1 cellular context compared by ENCODE assay signal in the genomic region with DNA sequence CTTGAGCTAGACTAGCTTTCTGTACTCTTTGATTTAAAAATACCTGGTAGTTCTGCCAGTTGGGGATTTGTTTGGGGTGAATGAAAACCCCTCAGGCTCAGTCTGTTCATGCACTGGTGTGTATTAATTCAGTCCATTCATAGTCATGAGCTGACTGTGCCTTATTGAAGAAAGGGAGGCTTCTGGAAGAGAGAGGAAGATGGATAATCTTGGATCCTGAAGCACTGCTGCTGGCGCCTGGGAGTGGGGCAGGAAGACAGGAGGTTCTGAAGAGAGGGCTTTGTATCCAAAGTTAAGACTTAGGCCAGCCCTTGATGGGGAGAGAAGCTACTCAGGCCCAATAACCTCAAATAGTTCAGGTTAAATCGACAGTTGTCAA.
TF ChIP-seq lines count a peak whose summit lies in the region.

No MANE protein-coding gene starts in this region.

TF ChIP-seq in GM12878, 131 proteins besides CTCF, POLR2A, EP300 and RAD21 (continued from another document):
- TF ChIP-seq BCL3 (IDR thresholded peaks at IDR 0.05; ENCODE audit: borderline replicate concordance, insufficient read depth, low read depth, low read length, poor library complexity, severe bottlenecking) (no peak), FOXK2 (IDR thresholded peaks at IDR 0.05) (no peak), ZNF592 (IDR thresholded peaks at IDR 0.05) (no peak), EGR1 (IDR thresholded peaks at IDR 0.05; ENCODE audit: borderline replicate concordance in 1 of 2, low read depth in 2 of 2, low read length in 2 of 2) (no peak), RBBP5 (conservative IDR thresholded peaks at IDR 0.05) (no peak), YY1 (IDR thresholded peaks at IDR 0.05; ENCODE audit: low read depth, low read length) (no peak), SIX5 (IDR thresholded peaks at IDR 0.05; ENCODE audit: low read depth, low read length, severe bottlenecking) (no peak), ZBTB4 (CRISPR knock-in tag; IDR thresholded peaks at IDR 0.05) (no peak), RAD51 (IDR thresholded peaks at IDR 0.05) (no peak), MTA3 (IDR thresholded peaks at IDR 0.05; ENCODE audit: borderline replicate concordance, low read length) (no peak)
